Comparison of ENCODE assay signal across 8 cellular contexts in the genomic region with DNA sequence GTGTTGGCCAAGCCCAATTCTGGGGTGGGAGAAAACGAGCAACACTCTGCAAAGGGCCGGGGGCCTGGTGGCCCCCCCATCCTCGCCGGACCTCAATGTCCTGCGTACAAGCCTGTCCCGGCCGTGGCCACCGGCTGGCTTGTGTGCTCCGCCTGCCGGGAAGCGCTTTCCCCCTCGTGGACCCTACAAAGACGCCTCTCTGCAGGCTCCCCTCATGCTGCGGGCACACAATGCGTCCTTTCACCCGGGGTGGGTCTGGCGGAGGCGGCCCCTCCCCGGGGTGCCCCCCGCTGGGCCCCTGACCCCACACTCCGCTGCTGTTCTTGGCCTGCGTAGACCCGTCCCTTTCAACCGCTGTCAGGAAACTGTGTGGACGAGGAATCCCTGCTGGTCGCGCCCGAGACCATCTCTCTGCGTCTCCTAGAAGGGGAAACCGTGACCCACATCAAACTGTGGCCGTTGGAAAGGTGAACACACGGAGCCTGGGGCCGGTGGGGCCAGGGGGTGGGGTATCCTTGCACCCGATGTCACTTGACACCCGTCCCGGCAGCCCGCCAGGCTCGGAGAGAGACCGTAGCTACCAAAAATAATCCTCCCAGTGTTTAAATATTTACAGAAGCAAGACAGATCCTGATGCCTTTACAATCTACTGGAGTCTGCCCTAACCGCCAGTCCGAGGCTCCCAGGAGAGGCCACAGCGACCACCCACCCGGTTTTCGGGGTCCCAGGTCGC. TPM values are rescaled to one million over a fixed set of nuclear protein-coding genes. Genes with fewer than 3 reads are reported as not detected.
DNase-seq lines count a peak whose midpoint lies in the region; ATAC-seq and TF ChIP-seq lines count a peak whose summit lies in the region.

No MANE protein-coding gene starts in this region.

- ATAC-seq in upper lobe of right lung, result peak; percentile 16

- intact Hi-C loops in ascending aorta (cut with DNase I) (loop anchor here (2.0 kb wide), 1 partner anchor 201 kb away; no protein-coding TSS in a partner anchor), upper lobe of right lung (cut with DNase I) (no loop called here), lower leg skin (cut with DNase I; ENCODE audit: low total_unique reads) (loop anchor here (5.0 to 10.0 kb wide), 2 partner anchors 187 to 250 kb away; no protein-coding TSS in a partner anchor)

- no peak overlapping the region for H3K9ac ChIP-seq in MM.1S (ENCODE audit: low read length)

- peak overlapping the region; percentile 66; the same call in 1 of the 2 replicates for H3K4me2 ChIP-seq in MM.1S (ENCODE audit: low read depth, low read length)

- no peaks in the 10 kb centered on the region for H3K9me3 ChIP-seq in MM.1S (replicated peaks; ENCODE audit: insufficient read depth, low read length)
- no peaks in the 10 kb centered on the region for H3K9me3 ChIP-seq in ascending aorta
- no peaks in the 10 kb centered on the region for H3K9me3 ChIP-seq in upper lobe of right lung

- H3K27me3 ChIP-seq in MM.1S (replicated peaks; ENCODE audit: insufficient read depth, low read length) (peaks cover 95% of the 10 kb centered on the region), ascending aorta (no peaks in the 10 kb centered on the region), kidney epithelial cell (ENCODE audit: control insufficient read depth, insufficient read depth, low read length) (no peaks in the 10 kb centered on the region), upper lobe of right lung (no peaks in the 10 kb centered on the region)

- H3K4me1 ChIP-seq in MM.1S (ENCODE audit: low read length) (peaks cover 27% of the 10 kb centered on the region), ascending aorta (peaks cover 5 to 13% of the 10 kb centered on the region in 2 donors), upper lobe of right lung (peaks cover 37% of the 10 kb centered on the region)

- H3K36me3 ChIP-seq in MM.1S (replicated peaks; ENCODE audit: insufficient read depth, low read length), result no peaks in the 10 kb centered on the region
- H3K36me3 ChIP-seq in ascending aorta, result no peaks in the 10 kb centered on the region
- no peaks in the 10 kb centered on the region for H3K36me3 ChIP-seq in kidney epithelial cell (ENCODE audit: control insufficient read depth, insufficient read depth, low read length)
- H3K36me3 ChIP-seq in upper lobe of right lung, result no peaks in the 10 kb centered on the region

- H4K20me1 ChIP-seq in MM.1S (ENCODE audit: insufficient read depth, low read length), result no peaks in the 10 kb centered on the region

- H2AFZ ChIP-seq in MM.1S (ENCODE audit: low read length), result no peak overlapping the region

- TF ChIP-seq CTCF in C4-2B (conservative IDR thresholded peaks at IDR 0.05) (no peak), MM.1S (IDR thresholded peaks at IDR 0.05; ENCODE audit: low read length) (no peak), ascending aorta (IDR thresholded peaks at IDR 0.05) (no peak), kidney epithelial cell (IDR thresholded peaks at IDR 0.05; ENCODE audit: insufficient read depth, low read length, poor library complexity, severe bottlenecking) (no peak), upper lobe of right lung (IDR thresholded peaks at IDR 0.05) (peak; percentile 35), lower leg skin (IDR thresholded peaks at IDR 0.05) (no peak)

- H3K9me2 ChIP-seq in MM.1S (replicated peaks; ENCODE audit: insufficient read depth, low read length), result no peaks in the 10 kb centered on the region

- TF ChIP-seq POLR2A in lower leg skin (IDR thresholded peaks at IDR 0.05), result no peak

- H3F3A ChIP-seq in MM.1S (ENCODE audit: insufficient read depth, low read length), result peaks cover 6% of the 10 kb centered on the region; the same call in 1 of the 2 replicates

- H3K4me3 ChIP-seq in MM.1S (ENCODE audit: low read length) (peak overlapping the region; percentile 22; the same call in 1 of the 2 replicates), ascending aorta (peak overlapping the region; percentile 44 to 54), kidney epithelial cell (ENCODE audit: low read depth, low read length) (peak overlapping the region; percentile 4), upper lobe of right lung (peak overlapping the region; percentile 39), lower leg skin (ENCODE audit: low read depth, poor library complexity, severe bottlenecking) (no peak overlapping the region)

- WGBS in lower leg skin, 2 donors, result 19 to 30% methylated on average over 29 to 42 of the region's 45 CpGs

- no peak for DNase-seq in MM.1S
- DNase-seq in ascending aorta (ENCODE audit: low spot score in 2 of 2), result no peak
- no peak for DNase-seq in kidney epithelial cell (ENCODE audit: low read depth)
- no peak for DNase-seq in upper lobe of right lung
- no peak for DNase-seq in foreskin melanocyte
- no peak for DNase-seq in lower leg skin (ENCODE audit: low spot score in 2 of 2)
- no peak for DNase-seq in stimulated activated CD4-positive, alpha-beta T cell treated with anti-CD3 and anti-CD28 coated beads, Interleukin-4, amount 100 ng/mL, for 4 hours

- H3K27ac ChIP-seq in C4-2B (peak overlapping the region; percentile 97), MM.1S (ENCODE audit: low read length) (no peak overlapping the region), ascending aorta (no peak overlapping the region), upper lobe of right lung (no peak overlapping the region)

- H3K79me2 ChIP-seq in MM.1S (ENCODE audit: low read length), result no peaks in the 10 kb centered on the region

RNA-seq across cellular contexts. Expression of a gene that starts 43.6 kb away (rescaled TPM):
- 55.6 TPM for total RNA-seq in ascending aorta
- 54.5 and 58.5 TPM in 2 replicates for total RNA-seq in kidney epithelial cell
- 21.7 TPM for total RNA-seq in upper lobe of right lung
- 10 to 100 TPM in 3 of 4 donors, 1 to 10 TPM in 1; 9.1 to 28.0 (median 22.3) TPM for total RNA-seq in lower leg skin

RNA-seq across cellular contexts. Expression of a gene that starts 44.4 kb away (rescaled TPM):
- 5.4 TPM for total RNA-seq in ascending aorta
- total RNA-seq in kidney epithelial cell, result 4.4 and 4.8 TPM in 2 replicates
- total RNA-seq in upper lobe of right lung, result 3.5 TPM
- 1 to 10 TPM; 1.2 to 5.8 (median 2.1) TPM for total RNA-seq in lower leg skin
